39 cellular contexts compared by ENCODE assay signal in the genomic region with DNA sequence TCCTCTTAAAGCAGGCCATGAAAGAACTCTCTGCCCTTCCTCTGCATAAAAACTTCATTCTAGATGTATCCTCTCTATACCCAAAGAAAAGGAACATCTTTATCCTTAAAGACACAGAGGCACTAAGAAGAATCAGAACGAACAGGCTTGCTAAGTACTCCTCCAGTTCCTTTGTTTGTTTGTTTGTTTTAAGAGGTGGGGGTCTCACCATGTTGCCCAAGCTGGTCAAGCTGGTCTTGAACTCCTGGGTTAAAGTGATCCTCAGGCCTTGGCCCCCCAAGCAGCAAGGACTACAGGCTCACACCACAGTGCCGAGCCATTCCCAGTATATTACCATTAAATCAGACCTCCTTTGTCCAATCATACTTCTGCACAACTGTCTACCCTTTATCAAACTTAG. TPM values are rescaled to one million over a fixed set of nuclear protein-coding genes. Genes with fewer than 3 reads are reported as not detected.
"Had no signal": no experiment of that assay in that cellular context is flagged by ENCODE, and none has a peak within 500 bp of the region (broad histone marks: within the 10 kb centered on the region; RNA-seq: fewer than 3 reads in every experiment).

No MANE protein-coding gene starts in this region.

- H3K9me3 ChIP-seq: adrenal gland, body of pancreas, breast epithelium had no signal

- H3K4me1 ChIP-seq: breast epithelium had no signal

- H3K4me3 Mint-ChIP-seq: activated CD4-positive, alpha-beta memory T cell treated with anti-CD3 and anti-CD28 coated beads, Interleukin-2, amount 10 ng/mL, durations not matched to agents 7 days and 5 days; activated CD4-positive, alpha-beta T cell treated with anti-CD3 and anti-CD28 coated beads for 36 hours; activated CD4-positive, alpha-beta T cell treated with anti-CD3 and anti-CD28 coated beads, Interleukin-2, amount 10 ng/mL, durations not matched to agents 7 days and 5 days; activated CD8-positive, alpha-beta memory T cell treated with anti-CD3 and anti-CD28 coated beads, Interleukin-2, amount 10 ng/mL, durations not matched to agents 7 days and 5 days; activated CD8-positive, alpha-beta T cell treated with anti-CD3 and anti-CD28 coated beads, Interleukin-2, amount 10 ng/mL, durations not matched to agents 7 days and 5 days; activated naive CD4-positive, alpha-beta T cell treated with anti-CD3 and anti-CD28 coated beads for 36 hours; activated naive CD8-positive, alpha-beta T cell treated with anti-CD3 and anti-CD28 coated beads for 36 hours; activated T-cell treated with anti-CD3 and anti-CD28 coated beads, Interleukin-2, amount 50 U/mL, for 24 hours; activated T-cell treated with anti-CD3 and anti-CD28 coated beads, Interleukin-2, amount 50 U/mL, for 72 hours; activated T-helper 1 cell treated with anti-CD3 and anti-CD28 coated beads, Interleukin-12 subunit alpha, Interleukin-12 subunit beta, Interleukin-2, Interleukin-4 antibody, amounts not matched to agents 30 ng/mL and 10 ng/mL and 1 ng/mL, durations not matched to agents 14 hours and 24 hours and 36 hours; activated T-helper 17 cell treated with anti-CD3 and anti-CD28 coated beads, Interleukin-2, amount 50 U/mL, for 72 hours; T-helper 1 cell treated with Interleukin-12 subunit alpha and Interleukin-12 subunit beta and Interleukin-4 antibody, amounts not matched to agents 30 μg/mL and 1 μg/mL, for 36 hours; T-helper 2 cell treated with Interferon-gamma antibody and Interleukin-4, amounts not matched to agents 5 μg/mL and 100 μg/mL, for 36 hours had no signal

- H3K4me3 ChIP-seq: adrenal gland, body of pancreas, breast epithelium had no signal

- H3K27me3 ChIP-seq: adrenal gland, body of pancreas, brain microvascular endothelial cell, breast epithelium had no signal

- H3K9me3 Mint-ChIP-seq: activated CD4-positive, alpha-beta memory T cell treated with anti-CD3 and anti-CD28 coated beads, Interleukin-2, amount 10 ng/mL, durations not matched to agents 7 days and 5 days; activated CD4-positive, alpha-beta T cell treated with anti-CD3 and anti-CD28 coated beads, Interleukin-2, amount 10 ng/mL, durations not matched to agents 7 days and 5 days; activated naive CD4-positive, alpha-beta T cell treated with anti-CD3 and anti-CD28 coated beads for 36 hours; activated naive CD4-positive, alpha-beta T cell treated with anti-CD3 and anti-CD28 coated beads, Interleukin-2, amount 50 U/mL, for 72 hours; activated naive CD8-positive, alpha-beta T cell treated with anti-CD3 and anti-CD28 coated beads for 36 hours; activated T-cell treated with anti-CD3 and anti-CD28 coated beads, Interleukin-2, amount 50 U/mL, for 24 hours; activated T-cell treated with anti-CD3 and anti-CD28 coated beads, Interleukin-2, amount 50 U/mL, for 72 hours; activated T-helper 1 cell treated with anti-CD3 and anti-CD28 coated beads, Interleukin-12 subunit alpha, Interleukin-12 subunit beta, Interleukin-2, Interleukin-4 antibody, amounts not matched to agents 30 ng/mL and 10 ng/mL and 1 ng/mL, durations not matched to agents 14 hours and 24 hours and 36 hours; activated T-helper 17 cell treated with anti-CD3 and anti-CD28 coated beads, Interleukin-2, amount 50 U/mL, for 72 hours; T-helper 1 cell treated with Interleukin-12 subunit alpha and Interleukin-12 subunit beta and Interleukin-4 antibody, amounts not matched to agents 30 μg/mL and 1 μg/mL, for 36 hours; T-helper 2 cell treated with Interferon-gamma antibody and Interleukin-4, amounts not matched to agents 5 μg/mL and 100 μg/mL, for 36 hours had no signal

- H3K27me3 Mint-ChIP-seq: activated CD4-positive, alpha-beta memory T cell treated with anti-CD3 and anti-CD28 coated beads, Interleukin-2, amount 10 ng/mL, durations not matched to agents 7 days and 5 days; activated CD4-positive, alpha-beta T cell treated with anti-CD3 and anti-CD28 coated beads for 36 hours; activated CD4-positive, alpha-beta T cell treated with anti-CD3 and anti-CD28 coated beads, Interleukin-2, amount 10 ng/mL, durations not matched to agents 7 days and 5 days; activated naive CD8-positive, alpha-beta T cell treated with anti-CD3 and anti-CD28 coated beads for 36 hours; activated T-helper 17 cell treated with anti-CD3 and anti-CD28 coated beads, Interleukin-2, amount 50 U/mL, for 72 hours had no signal

- H3K27ac ChIP-seq: adrenal gland, body of pancreas, brain microvascular endothelial cell, breast epithelium, VCaP had no signal

- H3K27ac Mint-ChIP-seq: activated CD4-positive, alpha-beta memory T cell treated with anti-CD3 and anti-CD28 coated beads, Interleukin-2, amount 10 ng/mL, durations not matched to agents 7 days and 5 days; activated CD4-positive, alpha-beta T cell treated with anti-CD3 and anti-CD28 coated beads for 36 hours; activated CD4-positive, alpha-beta T cell treated with anti-CD3 and anti-CD28 coated beads, Interleukin-2, amount 10 ng/mL, durations not matched to agents 7 days and 5 days; activated CD8-positive, alpha-beta memory T cell treated with anti-CD3 and anti-CD28 coated beads, Interleukin-2, amount 10 ng/mL, durations not matched to agents 7 days and 5 days; activated CD8-positive, alpha-beta T cell treated with anti-CD3 and anti-CD28 coated beads, Interleukin-2, amount 10 ng/mL, durations not matched to agents 7 days and 5 days; activated naive CD4-positive, alpha-beta T cell treated with anti-CD3 and anti-CD28 coated beads for 36 hours; activated naive CD4-positive, alpha-beta T cell treated with anti-CD3 and anti-CD28 coated beads, Interleukin-2, amount 50 U/mL, for 72 hours; activated naive CD8-positive, alpha-beta T cell treated with anti-CD3 and anti-CD28 coated beads for 36 hours; activated T-cell treated with anti-CD3 and anti-CD28 coated beads, Interleukin-2, amount 50 U/mL, for 24 hours; activated T-cell treated with anti-CD3 and anti-CD28 coated beads, Interleukin-2, amount 50 U/mL, for 72 hours; activated T-helper 1 cell treated with anti-CD3 and anti-CD28 coated beads, Interleukin-12 subunit alpha, Interleukin-12 subunit beta, Interleukin-2, Interleukin-4 antibody, amounts not matched to agents 30 ng/mL and 10 ng/mL and 1 ng/mL, durations not matched to agents 14 hours and 24 hours and 36 hours; activated T-helper 17 cell treated with anti-CD3 and anti-CD28 coated beads, Interleukin-2, amount 50 U/mL, for 72 hours; T-helper 1 cell treated with Interleukin-12 subunit alpha and Interleukin-12 subunit beta and Interleukin-4 antibody, amounts not matched to agents 30 μg/mL and 1 μg/mL, for 36 hours; T-helper 2 cell treated with Interferon-gamma antibody and Interleukin-4, amounts not matched to agents 5 μg/mL and 100 μg/mL, for 36 hours had no signal

- H3K36me3 Mint-ChIP-seq: activated CD8-positive, alpha-beta memory T cell treated with anti-CD3 and anti-CD28 coated beads, Interleukin-2, amount 10 ng/mL, durations not matched to agents 7 days and 5 days; activated naive CD4-positive, alpha-beta T cell treated with anti-CD3 and anti-CD28 coated beads, Interleukin-2, amount 50 U/mL, for 72 hours; activated naive CD8-positive, alpha-beta T cell treated with anti-CD3 and anti-CD28 coated beads for 36 hours had no signal

- DNase-seq: activated CD4-positive, alpha-beta memory T cell treated with anti-CD3 and anti-CD28 coated beads, Interleukin-2, amount 10 ng/mL, durations not matched to agents 7 days and 5 days; activated CD4-positive, alpha-beta T cell treated with anti-CD3 and anti-CD28 coated beads for 1 hour; activated CD4-positive, alpha-beta T cell treated with anti-CD3 and anti-CD28 coated beads for 36 hours; activated CD4-positive, alpha-beta T cell treated with anti-CD3 and anti-CD28 coated beads for 48 hours; activated CD4-positive, alpha-beta T cell treated with anti-CD3 and anti-CD28 coated beads, Interleukin-2, amount 10 ng/mL, durations not matched to agents 7 days and 5 days; activated CD4-positive, alpha-beta T cell treated with anti-CD3 and anti-CD28 coated beads, Interleukin-2, amount 50 U/mL, for 48 hours; activated CD4-positive, CD25-positive, alpha-beta regulatory T cell; activated CD8-positive, alpha-beta memory T cell treated with anti-CD3 and anti-CD28 coated beads for 24 hours; activated CD8-positive, alpha-beta memory T cell treated with anti-CD3 and anti-CD28 coated beads, Interleukin-2, amount 10 ng/mL, durations not matched to agents 7 days and 5 days; activated CD8-positive, alpha-beta memory T cell treated with anti-CD3 and anti-CD28 coated beads, Interleukin-2, amount 50 U/mL, for 48 hours; activated CD8-positive, alpha-beta T cell treated with anti-CD3 and anti-CD28 coated beads, Interleukin-2, amount 10 ng/mL, durations not matched to agents 7 days and 5 days; activated effector memory CD4-positive, alpha-beta T cell treated with anti-CD3 and anti-CD28 coated beads, Interleukin-2, amount 50 U/mL, for 16 hours; activated gamma-delta T cell treated with Interleukin-2 at 50 U/mL for 16 hours; activated naive CD4-positive, alpha-beta T cell; activated naive CD4-positive, alpha-beta T cell treated with anti-CD3 and anti-CD28 coated beads for 36 hours; activated naive CD4-positive, alpha-beta T cell treated with anti-CD3 and anti-CD28 coated beads, Interleukin-2, amount 50 U/mL, for 16 hours; activated naive CD8-positive, alpha-beta T cell treated with anti-CD3 and anti-CD28 coated beads for 36 hours; activated T-cell treated with anti-CD3 and anti-CD28 coated beads, Interleukin-2, amount 50 U/mL, for 24 hours; activated T-cell treated with anti-CD3 and anti-CD28 coated beads, Interleukin-2, amount 50 U/mL, for 72 hours; adrenal gland; amniotic stem cell; aorta; body of pancreas; brain microvascular endothelial cell; central memory CD4-positive, alpha-beta T cell; T-helper 1 cell; T-helper 2 cell; T-helper 9 cell had no signal

- ATAC-seq: activated CD4-positive, alpha-beta T cell treated with anti-CD3 and anti-CD28 coated beads for 36 hours; activated CD4-positive, CD25-positive, alpha-beta regulatory T cell treated with anti-CD3 and anti-CD28 coated beads, Interleukin-2, amount 50 U/mL, for 24 hours; activated CD8-positive, alpha-beta memory T cell treated with anti-CD3 and anti-CD28 coated beads, Interleukin-2, amount 10 ng/mL, durations not matched to agents 7 days and 5 days; activated CD8-positive, alpha-beta T cell treated with anti-CD3 and anti-CD28 coated beads, Interleukin-2, amount 10 ng/mL, durations not matched to agents 7 days and 5 days; activated naive CD4-positive, alpha-beta T cell treated with anti-CD3 and anti-CD28 coated beads, Interleukin-2, amount 50 U/mL, for 72 hours; activated T-cell treated with anti-CD3 and anti-CD28 coated beads, Interleukin-2, amount 50 U/mL, for 72 hours; activated T-helper 17 cell treated with anti-CD3 and anti-CD28 coated beads, Interleukin-2, amount 50 U/mL, for 72 hours; body of pancreas had no signal

- H3K36me3 ChIP-seq: adrenal gland, brain microvascular endothelial cell, breast epithelium had no signal

RNA-seq across cellular contexts. Expression of a gene that starts 14.0 kb away (rescaled TPM):
- total RNA-seq: activated CD4-positive, alpha-beta memory T cell treated with anti-CD3 and anti-CD28 coated beads, Interleukin-2, amount 10 ng/mL, durations not matched to agents 7 days and 5 days; activated CD4-positive, alpha-beta T cell treated with anti-CD3 and anti-CD28 coated beads for 36 hours; activated CD4-positive, alpha-beta T cell treated with anti-CD3 and anti-CD28 coated beads, Interleukin-2, amount 10 ng/mL, durations not matched to agents 7 days and 5 days; activated CD8-positive, alpha-beta memory T cell treated with anti-CD3 and anti-CD28 coated beads, Interleukin-2, amount 10 ng/mL, durations not matched to agents 7 days and 5 days; activated CD8-positive, alpha-beta T cell treated with anti-CD3 and anti-CD28 coated beads, Interleukin-2, amount 10 ng/mL, durations not matched to agents 7 days and 5 days; activated naive CD4-positive, alpha-beta T cell treated with anti-CD3 and anti-CD28 coated beads for 36 hours; activated naive CD4-positive, alpha-beta T cell treated with anti-CD3 and anti-CD28 coated beads, Interleukin-2, amount 50 U/mL, for 72 hours; activated naive CD8-positive, alpha-beta T cell treated with anti-CD3 and anti-CD28 coated beads for 36 hours; activated T-cell treated with anti-CD3 and anti-CD28 coated beads, Interleukin-2, amount 50 U/mL, for 72 hours; activated T-helper 1 cell treated with anti-CD3 and anti-CD28 coated beads, Interleukin-12 subunit alpha, Interleukin-12 subunit beta, Interleukin-2, Interleukin-4 antibody, amounts not matched to agents 30 ng/mL and 10 ng/mL and 1 ng/mL, durations not matched to agents 14 hours and 24 hours and 36 hours; activated T-helper 17 cell treated with anti-CD3 and anti-CD28 coated beads, Interleukin-2, amount 50 U/mL, for 72 hours; astrocyte; body of pancreas; cerebellum had no signal
- polyA plus RNA-seq: aorta had no signal

RNA-seq across cellular contexts. Expression of a gene that starts 15.8 kb away (rescaled TPM):
- total RNA-seq: activated CD4-positive, alpha-beta memory T cell treated with anti-CD3 and anti-CD28 coated beads, Interleukin-2, amount 10 ng/mL, durations not matched to agents 7 days and 5 days; activated CD4-positive, alpha-beta T cell treated with anti-CD3 and anti-CD28 coated beads for 36 hours; activated CD4-positive, alpha-beta T cell treated with anti-CD3 and anti-CD28 coated beads, Interleukin-2, amount 10 ng/mL, durations not matched to agents 7 days and 5 days; activated CD8-positive, alpha-beta memory T cell treated with anti-CD3 and anti-CD28 coated beads, Interleukin-2, amount 10 ng/mL, durations not matched to agents 7 days and 5 days; activated CD8-positive, alpha-beta T cell treated with anti-CD3 and anti-CD28 coated beads, Interleukin-2, amount 10 ng/mL, durations not matched to agents 7 days and 5 days; activated naive CD4-positive, alpha-beta T cell treated with anti-CD3 and anti-CD28 coated beads for 36 hours; activated naive CD4-positive, alpha-beta T cell treated with anti-CD3 and anti-CD28 coated beads, Interleukin-2, amount 50 U/mL, for 72 hours; activated naive CD8-positive, alpha-beta T cell treated with anti-CD3 and anti-CD28 coated beads for 36 hours; activated T-cell treated with anti-CD3 and anti-CD28 coated beads, Interleukin-2, amount 50 U/mL, for 72 hours; activated T-helper 1 cell treated with anti-CD3 and anti-CD28 coated beads, Interleukin-12 subunit alpha, Interleukin-12 subunit beta, Interleukin-2, Interleukin-4 antibody, amounts not matched to agents 30 ng/mL and 10 ng/mL and 1 ng/mL, durations not matched to agents 14 hours and 24 hours and 36 hours; activated T-helper 17 cell treated with anti-CD3 and anti-CD28 coated beads, Interleukin-2, amount 50 U/mL, for 72 hours; adrenal gland; aorta; astrocyte; breast epithelium; cardiac septum; cerebellum had no signal
- polyA plus RNA-seq: adrenal gland had no signal

RNA-seq across cellular contexts. Expression of a gene that starts 29.7 kb away (rescaled TPM):
- total RNA-seq: activated CD4-positive, alpha-beta memory T cell treated with anti-CD3 and anti-CD28 coated beads, Interleukin-2, amount 10 ng/mL, durations not matched to agents 7 days and 5 days; activated CD4-positive, alpha-beta T cell treated with anti-CD3 and anti-CD28 coated beads for 36 hours; activated CD4-positive, alpha-beta T cell treated with anti-CD3 and anti-CD28 coated beads, Interleukin-2, amount 10 ng/mL, durations not matched to agents 7 days and 5 days; activated CD8-positive, alpha-beta memory T cell treated with anti-CD3 and anti-CD28 coated beads, Interleukin-2, amount 10 ng/mL, durations not matched to agents 7 days and 5 days; activated CD8-positive, alpha-beta T cell treated with anti-CD3 and anti-CD28 coated beads, Interleukin-2, amount 10 ng/mL, durations not matched to agents 7 days and 5 days; activated naive CD4-positive, alpha-beta T cell treated with anti-CD3 and anti-CD28 coated beads for 36 hours; activated naive CD4-positive, alpha-beta T cell treated with anti-CD3 and anti-CD28 coated beads, Interleukin-2, amount 50 U/mL, for 72 hours; activated naive CD8-positive, alpha-beta T cell treated with anti-CD3 and anti-CD28 coated beads for 36 hours; activated T-cell treated with anti-CD3 and anti-CD28 coated beads, Interleukin-2, amount 50 U/mL, for 72 hours; activated T-helper 1 cell treated with anti-CD3 and anti-CD28 coated beads, Interleukin-12 subunit alpha, Interleukin-12 subunit beta, Interleukin-2, Interleukin-4 antibody, amounts not matched to agents 30 ng/mL and 10 ng/mL and 1 ng/mL, durations not matched to agents 14 hours and 24 hours and 36 hours; activated T-helper 17 cell treated with anti-CD3 and anti-CD28 coated beads, Interleukin-2, amount 50 U/mL, for 72 hours; adrenal gland; aorta; astrocyte; body of pancreas; breast epithelium; cardiac septum; cerebellum had no signal
- polyA plus RNA-seq: adrenal gland, aorta had no signal
